Comparison of ENCODE assay signal across 14 cellular contexts in the genomic region with DNA sequence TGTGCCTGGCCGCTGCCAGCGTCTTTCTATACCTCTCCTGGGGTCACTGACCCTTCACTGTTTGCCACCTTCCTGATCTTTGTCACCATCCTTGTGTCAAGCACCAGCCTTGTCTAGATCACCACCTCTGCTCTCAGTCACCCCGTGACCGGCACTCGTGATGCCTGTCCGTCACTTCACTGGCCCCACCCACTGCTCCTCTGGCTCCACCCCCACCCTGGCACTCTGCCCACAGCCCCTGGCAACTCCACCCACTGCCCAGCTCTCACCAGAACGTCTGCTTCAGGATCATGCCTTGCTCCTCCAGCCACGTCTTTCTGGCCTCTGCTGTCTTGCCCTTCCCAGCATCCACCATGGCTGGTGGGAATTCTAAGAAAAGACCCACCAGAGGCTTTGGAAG. TPM values are rescaled to one million over a fixed set of nuclear protein-coding genes. Genes with fewer than 3 reads are reported as not detected.
DNase-seq lines count a peak whose midpoint lies in the region; ATAC-seq and TF ChIP-seq lines count a peak whose summit lies in the region.
"Had no signal": no experiment of that assay in that cellular context is flagged by ENCODE, and none has a peak within 500 bp of the region (broad histone marks: within the 10 kb centered on the region; RNA-seq: fewer than 3 reads in every experiment).

No MANE protein-coding gene starts in this region.

- H3K4me2 ChIP-seq in SK-N-SH: no peak overlapping the region

- no peaks in the 10 kb centered on the region for H3K9me3 Mint-ChIP-seq in activated T-helper 1 cell treated with anti-CD3 and anti-CD28 coated beads, Interleukin-12 subunit alpha, Interleukin-12 subunit beta, Interleukin-2, Interleukin-4 antibody, amounts not matched to agents 30 ng/mL and 10 ng/mL and 1 ng/mL, durations not matched to agents 14 hours and 24 hours and 36 hours
- H3K9me3 Mint-ChIP-seq in mesothelial cell of epicardium: no peaks in the 10 kb centered on the region
- H3K9me3 Mint-ChIP-seq: activated T-cell treated with anti-CD3 and anti-CD28 coated beads, Interleukin-2, amount 50 U/mL, for 72 hours had no signal

- H3K4me1 ChIP-seq in SK-N-SH (ENCODE audit: control insufficient read depth in 1 of 2, insufficient read depth in 2 of 2, low read depth in 1 of 2, low read length in 1 of 2) (peaks cover 0 to 2% of the 10 kb centered on the region in 2 experiments; a peak in 1 of 4 replicates), heart left ventricle (no peaks in the 10 kb centered on the region)
- H3K4me1 ChIP-seq: spleen had no signal

- TF ChIP-seq POLR2A in heart left ventricle (IDR thresholded peaks at IDR 0.05): no peak

- no peak overlapping the region for H3K9ac ChIP-seq in SK-N-SH

- no peaks in the 10 kb centered on the region for H3F3A ChIP-seq in SK-N-SH (replicated peaks; ENCODE audit: insufficient read depth)

- DNase-seq in SK-N-SH (peak; percentile 87), Daoy (ENCODE audit: low read depth) (peak; percentile 20), mesothelial cell of epicardium (ENCODE audit: low spot score in 2 of 2, unreplicated experiment in 2 of 2) (no peak), heart left ventricle (no peak), NCI-H2227 (lab: John Stamatoyannopoulos, UW; ENCODE audit: unreplicated experiment) (no peak)
- no peak for DNase-seq in activated T-helper 1 cell treated with anti-CD3 and anti-CD28 coated beads, Interleukin-12 subunit alpha, Interleukin-12 subunit beta, Interleukin-2, Interleukin-4 antibody, amounts not matched to agents 30 ng/mL and 10 ng/mL and 1 ng/mL, durations not matched to agents 14 hours and 24 hours and 36 hours (ENCODE audit: low spot score)
- DNase-seq: mesendoderm, NCI-H187 treated with DMSO at 0.1 percent for 48 hours, spleen, WERI-Rb-1 had no signal

- no peak for TF ChIP-seq EP300 in SK-N-SH (IDR thresholded peaks at IDR 0.05; ENCODE audit: borderline replicate concordance in 1 of 2, low read depth in 1 of 2, low read length in 1 of 2)

- no peak for ATAC-seq in SK-N-SH treated with all-trans-retinoic acid at 6 μM for 48 hours
- no peak for ATAC-seq in heart left ventricle
- no peak for ATAC-seq in GM21447 (IDR thresholded peaks at IDR 0.05; ENCODE audit: unreplicated experiment)
- ATAC-seq: activated T-cell treated with anti-CD3 and anti-CD28 coated beads, Interleukin-2, amount 50 U/mL, for 72 hours had no signal

- H3K9me2 ChIP-seq in SK-N-SH: no peaks in the 10 kb centered on the region

- H3K36me3 ChIP-seq in SK-N-SH (replicated peaks in 1 of 2; ENCODE audit: control insufficient read depth in 1 of 2, insufficient read depth in 2 of 2, low read length in 1 of 2) (peaks cover 0 to 5% of the 10 kb centered on the region in 2 experiments), heart left ventricle (peaks cover 0 to 22% (median 0%) of the 10 kb centered on the region in 9 donors)

- H3K4me1 Mint-ChIP-seq in activated T-helper 1 cell treated with anti-CD3 and anti-CD28 coated beads, Interleukin-12 subunit alpha, Interleukin-12 subunit beta, Interleukin-2, Interleukin-4 antibody, amounts not matched to agents 30 ng/mL and 10 ng/mL and 1 ng/mL, durations not matched to agents 14 hours and 24 hours and 36 hours (ENCODE audit: low read depth): no peaks in the 10 kb centered on the region
- peaks cover 4% of the 10 kb centered on the region for H3K4me1 Mint-ChIP-seq in mesothelial cell of epicardium

- no peaks in the 10 kb centered on the region for H3K27me3 ChIP-seq in SK-N-SH (ENCODE audit: insufficient read depth)
- H3K27me3 ChIP-seq in heart left ventricle: no peaks in the 10 kb centered on the region
- H3K27me3 ChIP-seq: spleen had no signal

- WGBS in SK-N-SH (ENCODE audit: low lambda C conversion rate): 81% methylated on average over 7 of the region's 8 CpGs
- 72 to 84% (median 79%) methylated on average over 8 of the region's 8 CpGs for WGBS in heart left ventricle, 4 donors

- no peak overlapping the region for H3K4me3 ChIP-seq in SK-N-SH (ENCODE audit: low read depth in 2 of 2, low read length in 1 of 2)
- no peak overlapping the region for H3K4me3 ChIP-seq in heart left ventricle
- H3K4me3 ChIP-seq: coronary artery, spleen had no signal

- no peak overlapping the region for H2AFZ ChIP-seq in SK-N-SH (ENCODE audit: low read depth)

- H3K27ac ChIP-seq in SK-N-SH (ENCODE audit: low read depth in 2 of 2, low read length in 1 of 2) (no peak overlapping the region), heart left ventricle (no peak overlapping the region)
- H3K27ac ChIP-seq: coronary artery, spleen, WERI-Rb-1 had no signal

- H4K20me1 ChIP-seq in SK-N-SH (ENCODE audit: insufficient read depth): no peaks in the 10 kb centered on the region

- CTCF ChIA-PET in SK-N-SH (lab: Yijun Ruan, JAX): interaction anchor here (1.5 kb wide), 1 partner anchor 17 kb away, joined by 3 read pairs; no protein-coding TSS in a partner anchor

- no peaks in the 10 kb centered on the region for H3K27me3 Mint-ChIP-seq in activated T-helper 1 cell treated with anti-CD3 and anti-CD28 coated beads, Interleukin-12 subunit alpha, Interleukin-12 subunit beta, Interleukin-2, Interleukin-4 antibody, amounts not matched to agents 30 ng/mL and 10 ng/mL and 1 ng/mL, durations not matched to agents 14 hours and 24 hours and 36 hours (ENCODE audit: insufficient read depth)
- no peaks in the 10 kb centered on the region for H3K27me3 Mint-ChIP-seq in mesothelial cell of epicardium (ENCODE audit: low read depth)

- TF ChIP-seq CTCF in SK-N-SH (IDR thresholded peaks at IDR 0.05) (no peak), mesothelial cell of epicardium (IDR thresholded peaks at IDR 0.05; ENCODE audit: unreplicated experiment) (no peak), heart left ventricle (IDR thresholded peaks at IDR 0.05) (no peak)

- H3K27ac Mint-ChIP-seq in activated T-helper 1 cell treated with anti-CD3 and anti-CD28 coated beads, Interleukin-12 subunit alpha, Interleukin-12 subunit beta, Interleukin-2, Interleukin-4 antibody, amounts not matched to agents 30 ng/mL and 10 ng/mL and 1 ng/mL, durations not matched to agents 14 hours and 24 hours and 36 hours: peak overlapping the region; percentile 35
- H3K27ac Mint-ChIP-seq in mesothelial cell of epicardium: peak overlapping the region; percentile 36
- H3K27ac Mint-ChIP-seq: activated T-cell treated with anti-CD3 and anti-CD28 coated beads, Interleukin-2, amount 50 U/mL, for 72 hours had no signal

- H3K9me3 ChIP-seq in SK-N-SH: no peaks in the 10 kb centered on the region
- H3K9me3 ChIP-seq in heart left ventricle: no peaks in the 10 kb centered on the region
- H3K9me3 ChIP-seq: spleen had no signal

- TF ChIP-seq RAD21 in SK-N-SH (IDR thresholded peaks at IDR 0.05; ENCODE audit: low read length): no peak

- peaks cover 24% of the 10 kb centered on the region for H3K36me3 Mint-ChIP-seq in activated T-helper 1 cell treated with anti-CD3 and anti-CD28 coated beads, Interleukin-12 subunit alpha, Interleukin-12 subunit beta, Interleukin-2, Interleukin-4 antibody, amounts not matched to agents 30 ng/mL and 10 ng/mL and 1 ng/mL, durations not matched to agents 14 hours and 24 hours and 36 hours (ENCODE audit: low read depth)
- H3K36me3 Mint-ChIP-seq in mesothelial cell of epicardium: peaks cover 34% of the 10 kb centered on the region

- intact Hi-C loops in activated T-helper 1 cell treated with anti-CD3 and anti-CD28 coated beads, Interleukin-12 subunit alpha, Interleukin-12 subunit beta, Interleukin-2, Interleukin-4 antibody, amounts not matched to agents 30 ng/mL and 10 ng/mL and 1 ng/mL, durations not matched to agents 14 hours and 24 hours and 36 hours (cut with micrococcal nuclease): no loop called here
- intact Hi-C loops in heart left ventricle (cut with DNase I): no loop called here

- H3K79me2 ChIP-seq in SK-N-SH (ENCODE audit: insufficient read depth): no peaks in the 10 kb centered on the region

- H3K4me3 Mint-ChIP-seq in activated T-helper 1 cell treated with anti-CD3 and anti-CD28 coated beads, Interleukin-12 subunit alpha, Interleukin-12 subunit beta, Interleukin-2, Interleukin-4 antibody, amounts not matched to agents 30 ng/mL and 10 ng/mL and 1 ng/mL, durations not matched to agents 14 hours and 24 hours and 36 hours: no peak overlapping the region
- no peak overlapping the region for H3K4me3 Mint-ChIP-seq in mesothelial cell of epicardium
- H3K4me3 Mint-ChIP-seq: activated T-cell treated with anti-CD3 and anti-CD28 coated beads, Interleukin-2, amount 50 U/mL, for 72 hours had no signal

- POLR2A ChIA-PET in SK-N-SH (lab: Yijun Ruan, JAX): no interaction called here

RNA-seq across cellular contexts. Expression of a gene that starts 24.8 kb away (rescaled TPM):
- polyA plus RNA-seq in SK-N-SH (2012; rRNA removed): 6.0 and 6.1 TPM in 2 replicates
- 4.1 and 4.3 TPM in 2 replicates for polyA plus RNA-seq in SK-N-SH (2012; cell fraction: cytosol; rRNA removed)
- polyA plus RNA-seq in SK-N-SH (2012; cell fraction: nucleus; rRNA removed): 24.4 and 32.5 TPM in 2 replicates
- 2.2 and 4.7 TPM in 2 replicates for total RNA-seq in Daoy (2014; rRNA removed; shearing (Covaris generic))
- 12.2 and 12.7 TPM in 2 replicates for total RNA-seq in activated T-helper 1 cell treated with anti-CD3 and anti-CD28 coated beads, Interleukin-12 subunit alpha, Interleukin-12 subunit beta, Interleukin-2, Interleukin-4 antibody, amounts not matched to agents 30 ng/mL and 10 ng/mL and 1 ng/mL, durations not matched to agents 14 hours and 24 hours and 36 hours
- 1.6 to 2.5 TPM (median 2.0 TPM) in 3 replicates for total RNA-seq in mesothelial cell of epicardium
- total RNA-seq in heart left ventricle: 10 to 100 TPM; 16.6 to 71.5 (median 41.6) TPM
- 10 to 100 TPM; 11.0 to 39.0 TPM for polyA plus RNA-seq in heart left ventricle

RNA-seq across cellular contexts. Expression of a gene that starts 34.7 kb away (rescaled TPM):
- polyA plus RNA-seq in SK-N-SH (2012; rRNA removed): 39.6 and 53.0 TPM in 2 replicates
- 23.3 and 28.9 TPM in 2 replicates for polyA plus RNA-seq in SK-N-SH (2012; cell fraction: cytosol; rRNA removed)
- 153 and 182 TPM in 2 replicates for polyA plus RNA-seq in SK-N-SH (2012; cell fraction: nucleus; rRNA removed)
- 48.5 and 83.8 TPM in 2 replicates for total RNA-seq in Daoy (2014; rRNA removed; shearing (Covaris generic))
- 133 and 140 TPM in 2 replicates for total RNA-seq in activated T-helper 1 cell treated with anti-CD3 and anti-CD28 coated beads, Interleukin-12 subunit alpha, Interleukin-12 subunit beta, Interleukin-2, Interleukin-4 antibody, amounts not matched to agents 30 ng/mL and 10 ng/mL and 1 ng/mL, durations not matched to agents 14 hours and 24 hours and 36 hours
- 62.6 to 72.8 TPM (median 66.5 TPM) in 3 replicates for total RNA-seq in mesothelial cell of epicardium
- 10 to 100 TPM in 1 of 9 donors, 1 to 10 TPM in 8; 2.1 to 16.5 (median 3.9) TPM for total RNA-seq in heart left ventricle
- 1 to 10 TPM; 4.3 to 4.4 TPM for polyA plus RNA-seq in heart left ventricle

RNA-seq across cellular contexts. Expression of a gene that starts 35.1 kb away (rescaled TPM):
- polyA plus RNA-seq in SK-N-SH (2012; rRNA removed): 1.3 and 2.2 TPM in 2 replicates
- polyA plus RNA-seq in SK-N-SH (2012; cell fraction: cytosol; rRNA removed): 2.7 TPM in 2 replicates
- 1.8 and 2.8 TPM in 2 replicates for polyA plus RNA-seq in SK-N-SH (2012; cell fraction: nucleus; rRNA removed)
- 0.86 and 3.0 TPM in 2 replicates for total RNA-seq in Daoy (2014; rRNA removed; shearing (Covaris generic))
- total RNA-seq in activated T-helper 1 cell treated with anti-CD3 and anti-CD28 coated beads, Interleukin-12 subunit alpha, Interleukin-12 subunit beta, Interleukin-2, Interleukin-4 antibody, amounts not matched to agents 30 ng/mL and 10 ng/mL and 1 ng/mL, durations not matched to agents 14 hours and 24 hours and 36 hours: 8.4 and 9.5 TPM in 2 replicates
- 9.3 to 11.7 TPM (median 10.2 TPM) in 3 replicates for total RNA-seq in mesothelial cell of epicardium
- total RNA-seq in heart left ventricle: 1 to 10 TPM; 2.2 to 7.7 (median 6.2) TPM
- 1 to 10 TPM; 5.8 to 7.4 TPM for polyA plus RNA-seq in heart left ventricle

Comparison
In these comparisons a context has a peak if more than half of its experiments do, and no peak if none do; other contexts are left out.
1. DNase-seq: peak in SK-N-SH (single experiment) and Daoy (single experiment); none in activated T-helper 1 cell treated with anti-CD3 and anti-CD28 coated beads, Interleukin-12 subunit alpha, Interleukin-12 subunit beta, Interleukin-2, Interleukin-4 antibody, amounts not matched to agents 30 ng/mL and 10 ng/mL and 1 ng/mL, durations not matched to agents 14 hours and 24 hours and 36 hours (single experiment), mesothelial cell of epicardium (0 of 2), heart left ventricle (0 of 5) and NCI-H2227 (single experiment).